Comparison of ENCODE assay signal across 8 cellular contexts in genomic region chr21:17454315-17455027, GRCh38. TPM values are rescaled to one million over a fixed set of nuclear protein-coding genes. Genes with fewer than 3 reads are reported as not detected.
DNase-seq lines count a peak whose midpoint lies in the region; ATAC-seq and FAIRE-seq lines count a peak whose summit lies in the region.

No MANE protein-coding gene starts in this region.

- peaks cover 11% of the 10 kb centered on the region for H3K27me3 Mint-ChIP-seq in activated naive CD8-positive, alpha-beta T cell treated with anti-CD3 and anti-CD28 coated beads, Interleukin-2, amount 10 ng/mL, durations not matched to agents 7 days and 5 days

- DNase-seq in OCI-M2 (lab: John Stamatoyannopoulos, UW; ENCODE audit: unreplicated experiment) (peak; percentile 76), iPS DF 4.7 (ENCODE audit: extremely low read depth, low spot score) (peak; percentile 69), HuH-7.5 (ENCODE audit: low spot score) (no peak)
- peak; percentile 28 for DNase-seq in activated naive CD8-positive, alpha-beta T cell treated with anti-CD3 and anti-CD28 coated beads, Interleukin-2, amount 10 ng/mL, durations not matched to agents 7 days and 5 days
- DNase-seq in stimulated activated CD4-positive, alpha-beta T cell treated with anti-CD3 and anti-CD28 coated beads, Interleukin-15, amount 100 ng/mL, for 24 hours, result peak; percentile 71

- FAIRE-seq in G401.6 (lab: Jason Lieb, UNC), result peak; percentile 98

- peaks cover 5% of the 10 kb centered on the region for H3K4me1 Mint-ChIP-seq in activated naive CD8-positive, alpha-beta T cell treated with anti-CD3 and anti-CD28 coated beads, Interleukin-2, amount 10 ng/mL, durations not matched to agents 7 days and 5 days

- POLR2A ChIA-PET in activated naive CD8-positive, alpha-beta T cell treated with anti-CD3 and anti-CD28 coated beads, Interleukin-2, amount 10 ng/mL, durations not matched to agents 7 days and 5 days (lab: Charles Lee), result no interaction called here

- ATAC-seq in HG02885 (IDR thresholded peaks at IDR 0.05; ENCODE audit: poor library complexity, unreplicated experiment) (peak; percentile 86), HG03045 (IDR thresholded peaks at IDR 0.05; ENCODE audit: unreplicated experiment) (no peak)
- peak; percentile 22 for ATAC-seq in activated naive CD8-positive, alpha-beta T cell treated with anti-CD3 and anti-CD28 coated beads, Interleukin-2, amount 10 ng/mL, durations not matched to agents 7 days and 5 days (ENCODE audit: low read depth)

- no peaks in the 10 kb centered on the region for H3K9me3 Mint-ChIP-seq in activated naive CD8-positive, alpha-beta T cell treated with anti-CD3 and anti-CD28 coated beads, Interleukin-2, amount 10 ng/mL, durations not matched to agents 7 days and 5 days

- H3K36me3 Mint-ChIP-seq in activated naive CD8-positive, alpha-beta T cell treated with anti-CD3 and anti-CD28 coated beads, Interleukin-2, amount 10 ng/mL, durations not matched to agents 7 days and 5 days, result no peaks in the 10 kb centered on the region

- H3K4me3 Mint-ChIP-seq in activated naive CD8-positive, alpha-beta T cell treated with anti-CD3 and anti-CD28 coated beads, Interleukin-2, amount 10 ng/mL, durations not matched to agents 7 days and 5 days, result peak overlapping the region; percentile 23

- no peak overlapping the region for H3K27ac Mint-ChIP-seq in activated naive CD8-positive, alpha-beta T cell treated with anti-CD3 and anti-CD28 coated beads, Interleukin-2, amount 10 ng/mL, durations not matched to agents 7 days and 5 days

RNA-seq across cellular contexts. Expression of gene CXADR, which starts 58.4 kb away (rescaled TPM):
- under 1 TPM; 0.08 to 0.28 TPM for total RNA-seq in activated naive CD8-positive, alpha-beta T cell treated with anti-CD3 and anti-CD28 coated beads, Interleukin-2, amount 10 ng/mL, durations not matched to agents 7 days and 5 days
